ENCODE assay signal across 1 cellular context in the genomic region with DNA sequence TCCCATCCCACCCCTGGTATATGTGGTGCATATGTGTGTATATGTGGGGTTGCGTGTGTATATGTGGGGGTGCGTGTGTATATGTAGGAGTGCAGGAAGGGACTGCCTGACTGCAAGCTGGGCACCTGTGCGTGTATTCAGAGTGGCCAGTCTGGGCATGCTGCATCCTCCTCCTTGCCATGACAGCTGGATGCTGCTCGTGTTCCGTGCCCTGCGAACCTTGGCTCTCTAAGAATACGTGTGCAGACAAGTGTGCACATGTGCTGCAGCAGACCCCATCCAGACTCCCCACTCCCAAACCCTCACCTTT.
TF ChIP-seq lines count a peak whose summit lies in the region.

No MANE protein-coding gene starts in this region.

TF ChIP-seq in H1, 55 proteins besides CTCF, POLR2A, EP300 and RAD21:
- peak; percentile 55; the same call in 1 of the 2 replicates for TF ChIP-seq KDM1A (IDR thresholded peaks at IDR 0.05; ENCODE audit: borderline replicate concordance, low read length)
- TF ChIP-seq SAP30 (IDR thresholded peaks at IDR 0.05; ENCODE audit: insufficient read depth, insufficient replicate concordance, low read length): no peak
TF ChIP-seq in H1: peak in this region for 1.
